8 cellular contexts compared by ENCODE assay signal in the genomic region with DNA sequence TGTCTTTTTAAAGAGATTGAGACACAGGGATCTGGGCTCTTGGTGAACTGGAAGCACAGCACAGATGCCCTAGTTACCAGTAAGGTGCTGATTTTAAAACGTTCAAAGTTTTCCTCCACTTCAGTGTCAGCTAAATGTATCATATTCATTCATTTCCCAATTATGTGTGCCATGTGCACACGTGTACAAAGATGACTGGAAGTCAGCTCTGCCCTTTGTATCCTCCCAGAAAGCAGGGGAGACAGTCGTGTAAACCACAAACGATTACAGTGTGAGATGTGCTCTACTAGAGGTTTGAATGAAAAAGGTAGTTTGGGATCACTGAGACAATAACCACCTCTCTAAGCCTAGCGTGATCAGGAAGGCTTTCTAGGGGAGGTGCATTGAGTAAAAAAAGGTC. TPM values are rescaled to one million over a fixed set of nuclear protein-coding genes. Genes with fewer than 3 reads are reported as not detected.
A peak's percentile ranks its signal among the peaks of the same experiment; 100 is the strongest.
DNase-seq lines count a peak whose midpoint lies in the region; ATAC-seq, FAIRE-seq and TF ChIP-seq lines count a peak whose summit lies in the region.

No MANE protein-coding gene starts in this region.

- H3K27me3 ChIP-seq in right atrium auricular region (no peaks in the 10 kb centered on the region), GM12878 (replicated peaks in 1 of 2; ENCODE audit: control insufficient read depth in 2 of 2, insufficient read depth in 2 of 2, low read length in 1 of 2) (no peaks in the 10 kb centered on the region)

- H3K36me3 ChIP-seq in right atrium auricular region: no peaks in the 10 kb centered on the region
- H3K36me3 ChIP-seq in GM12878 (ENCODE audit: control insufficient read depth in 2 of 2, insufficient read depth in 2 of 2, low read length in 1 of 2): peaks cover 0 to 5% of the 10 kb centered on the region in 2 experiments; a peak in 2 of 4 replicates
- H3K36me3 ChIP-seq in mesodermal cell (ENCODE audit: control insufficient read depth, insufficient read depth, low read length): peaks cover 41% of the 10 kb centered on the region

- H3K9me3 ChIP-seq in right atrium auricular region (no peaks in the 10 kb centered on the region), GM12878 (replicated peaks; ENCODE audit: control insufficient read depth, insufficient read depth, low read length) (no peaks in the 10 kb centered on the region; the same call in 1 of the 3 replicates), mesodermal cell (ENCODE audit: control insufficient read depth, low read length) (peaks cover 12% of the 10 kb centered on the region)

- TF ChIP-seq EP300 in GM12878 (IDR thresholded peaks at IDR 0.05; ENCODE audit: borderline replicate concordance in 1 of 2, control insufficient read depth in 1 of 2, low read depth in 2 of 2, low read length in 2 of 2): no peak

- no peak for DNase-seq in right atrium auricular region (ENCODE audit: low spot score)
- DNase-seq in Right ventricle myocardium inferior (ENCODE audit: missing footprints): no peak
- DNase-seq in GM12878 (ENCODE audit: low read depth, low spot score): no peak
- no peak for DNase-seq in middle frontal gyrus (ENCODE audit: extremely low spot score, low spot score)

- POLR2A ChIA-PET in GM12878 (lab: Charles Lee): interaction anchor here (0.7 kb wide), 1 partner anchor 78 kb away, joined by 3 read pairs; no protein-coding TSS in a partner anchor

- peaks cover 0 to 12% of the 10 kb centered on the region in 2 donors for H3K4me1 ChIP-seq in right atrium auricular region
- H3K4me1 ChIP-seq in GM12878 (ENCODE audit: control insufficient read depth, insufficient read depth, low read length): no peaks in the 10 kb centered on the region; the same call in 1 of the 2 replicates
- no peaks in the 10 kb centered on the region for H3K4me1 ChIP-seq in mesodermal cell (ENCODE audit: control insufficient read depth, insufficient read depth, low read length, poor library complexity, severe bottlenecking)

- H3K4me2 ChIP-seq in GM12878 (ENCODE audit: control insufficient read depth, insufficient read depth): peak overlapping the region; percentile 98

- ATAC-seq in Right ventricle myocardium inferior (no peak), GM12878 (no peak; the same call in 1 of the 3 replicates), GM19397 (IDR thresholded peaks at IDR 0.05; ENCODE audit: unreplicated experiment) (no peak), HG02798 (IDR thresholded peaks at IDR 0.05; ENCODE audit: poor library complexity, unreplicated experiment) (no peak), HG02840 (IDR thresholded peaks at IDR 0.05; ENCODE audit: low FRiP score, unreplicated experiment) (no peak)

- in situ Hi-C loops in GM12878 (cut with MboI): no loop called here

- H3K27ac ChIP-seq in right atrium auricular region: no peak overlapping the region
- H3K27ac ChIP-seq in GM12878 (ENCODE audit: control insufficient read depth, insufficient read depth): peak overlapping the region; percentile 62; the same call in 1 of the 2 replicates
- H3K27ac ChIP-seq in mesodermal cell (ENCODE audit: low read depth, low read length, severe bottlenecking): no peak overlapping the region

- no peak for TF ChIP-seq RAD21 in GM12878 (IDR thresholded peaks at IDR 0.05; ENCODE audit: insufficient read depth, low read depth, low read length)

- CTCF ChIA-PET in GM12878 (lab: Yijun Ruan, JAX): interaction anchor here (1.0 kb wide), 1 partner anchor 23 kb away, joined by 3 read pairs; no protein-coding TSS in a partner anchor

- H3K4me3 ChIP-seq in right atrium auricular region (peak overlapping the region; percentile 58 to 63), GM12878 (peak overlapping the region; percentile 67), mesodermal cell (ENCODE audit: extremely low read depth, insufficient read depth, low read length, poor library complexity, severe bottlenecking) (peak overlapping the region; percentile 80)

- SMC1A ChIA-PET in GM12878 (lab: Charles Lee; ENCODE audit: uncharacterized antibody, unreplicated experiment): no interaction called here

- no peak for TF ChIP-seq POLR2A in GM12878 (IDR thresholded peaks at IDR 0.05; ENCODE audit: low read depth, low read length)

- 2% methylated on average over 5 of the region's 5 CpGs for WGBS in GM12878 (ENCODE audit: insufficient coverage, insufficient replicate concordance, low lambda C conversion rate, missing lambda C conversion rate)
- 39 to 44% methylated on average over 4 of the region's 5 CpGs for WGBS in mesodermal cell (ENCODE audit: insufficient coverage in 2 of 2), 2 experiments

- RAD21 ChIA-PET in GM12878 (lab: Charles Lee; ENCODE audit: unreplicated experiment): no interaction called here

- H3K9ac ChIP-seq in GM12878 (ENCODE audit: control insufficient read depth, insufficient read depth, low read length): peak overlapping the region; percentile 84

- peaks cover 2% of the 10 kb centered on the region for H3K79me2 ChIP-seq in GM12878 (ENCODE audit: control insufficient read depth, insufficient read depth, low read length)

- FAIRE-seq in GM12878 (lab: Jason Lieb, UNC): no peak

- TF ChIP-seq CTCF in right atrium auricular region (IDR thresholded peaks at IDR 0.05) (no peak), GM12878 (IDR thresholded peaks at IDR 0.05 in 2 of 3, conservative IDR thresholded peaks at IDR 0.05 in 1 of 3; ENCODE audit: control insufficient read depth in 2 of 3, extremely low read depth in 1 of 3, insufficient read depth in 1 of 3, low read depth in 3 of 3, low read length in 3 of 3) (no peak)

- peak overlapping the region; percentile 97 for H2AFZ ChIP-seq in GM12878 (ENCODE audit: control insufficient read depth, low read depth, low read length)

- intact Hi-C loops in Right ventricle myocardium inferior (cut with DNase I): no loop called here
- intact Hi-C loops in GM12878 (cut with micrococcal nuclease; ENCODE audit: unreplicated experiment): no loop called here

- no TSS peak for BruUV-seq in GM12878 (replicated peaks; lab: Mats Ljungman, UMichigan)

- H4K20me1 ChIP-seq in GM12878 (ENCODE audit: control insufficient read depth, insufficient read depth): no peaks in the 10 kb centered on the region

TF ChIP-seq in GM12878, 131 proteins besides CTCF, POLR2A, EP300 and RAD21:
- TF ChIP-seq RUNX3 (IDR thresholded peaks at IDR 0.05; ENCODE audit: low read length) (peak; percentile 41), PAX5 (IDR thresholded peaks at IDR 0.05; ENCODE audit: borderline replicate concordance, low read depth, low read length) (no peak)
TF ChIP-seq in GM12878: peak in this region for 1.

RNA-seq across cellular contexts. Expression of a gene that starts 0.8 kb away (rescaled TPM):
- total RNA-seq in right atrium auricular region (1 to 10 TPM; 2.1 to 3.4 TPM), Right ventricle myocardium inferior (2.1 TPM), GM12878 (2014; rRNA removed) (4.9 and 6.0 TPM in 2 replicates), GM12878 (2014; rRNA removed; fragmentation: Illumina TruSeq; extraction: Trizol) (3.5 and 3.6 TPM in 2 replicates), GM12878 (2021) (3.6 and 4.6 TPM in 2 replicates)
- total RNA-seq in GM12878 (2013; cell fraction: nucleolus; rRNA removed): 10.7 and 11.3 TPM in 2 replicates
- polyA plus RNA-seq in GM12878 (2011; ENCODE audit: low read depth): 1.8 TPM
- polyA plus RNA-seq in GM12878 (2011; rRNA removed) (3.0 and 3.1 TPM in 2 replicates), GM12878 (2014; fragmentation: Illumina TruSeq; extraction: Trizol) (3.7 and 4.5 TPM in 2 replicates), GM12878 (2014; fragmentation: Nextera tagmentation; extraction: Ambion mirVana) (under 1 TPM; 0.77 to 0.88 TPM), GM12878 (2014; rRNA removed) (2.5 and 5.4 TPM in 2 replicates), GM12878 (2016; fragmentation: Nextera tagmentation; extraction: Ambion mirVana) (1 to 10 TPM; 2.3 to 3.4 TPM)
- 1.9 and 2.9 TPM in 2 replicates for polyA plus RNA-seq in GM12878 (2011; cell fraction: cytosol; rRNA removed)
- 7.7 and 7.9 TPM in 2 replicates for polyA plus RNA-seq in GM12878 (2011; cell fraction: nucleus; rRNA removed)
- polyA plus RNA-seq in GM12878 (2012): 2.2 and 2.5 TPM in 2 replicates
- 1.5 and 4.6 TPM in 2 replicates for polyA minus RNA-seq in GM12878 (2011; rRNA and poly(A)+ RNA removed)
- polyA minus RNA-seq in GM12878 (2011; cell fraction: cytosol; rRNA and poly(A)+ RNA removed): 2.0 TPM in 1 of 2 replicates, not detected in the other
- polyA minus RNA-seq in GM12878 (2011; cell fraction: nucleus; rRNA and poly(A)+ RNA removed): 4.6 and 5.7 TPM in 2 replicates
- 9.0 TPM for polyA plus RNA-seq in mesodermal cell (2013, experiment 1 of 2)
- 7.0 TPM for polyA plus RNA-seq in mesodermal cell (2013, experiment 2 of 2)

RNA-seq across cellular contexts. Expression of a gene that starts 29.0 kb away (rescaled TPM):
- total RNA-seq in right atrium auricular region (1 to 10 TPM in 1 of 2 donors, under 1 TPM in 1; 0.67 to 1.1 TPM), Right ventricle myocardium inferior (0.49 TPM), GM12878 (2014; rRNA removed) (1.1 and 1.3 TPM in 2 replicates), GM12878 (2014; rRNA removed; fragmentation: Illumina TruSeq; extraction: Trizol) (2.1 and 2.9 TPM in 2 replicates), GM12878 (2021) (2.4 and 2.9 TPM in 2 replicates)
- 23.5 and 24.1 TPM in 2 replicates for total RNA-seq in GM12878 (2013; cell fraction: nucleolus; rRNA removed)
- polyA plus RNA-seq in GM12878 (2011; ENCODE audit: low read depth): 0.76 TPM
- polyA plus RNA-seq in GM12878 (2011; rRNA removed) (1.7 and 3.2 TPM in 2 replicates), GM12878 (2014; fragmentation: Illumina TruSeq; extraction: Trizol) (1.5 and 3.4 TPM in 2 replicates), GM12878 (2014; fragmentation: Nextera tagmentation; extraction: Ambion mirVana) (1 to 10 TPM in 1 of 2 experiments, under 1 TPM in 1; 0.62 to 2.0 TPM), GM12878 (2014; rRNA removed) (0.77 and 1.5 TPM in 2 replicates), GM12878 (2016; fragmentation: Nextera tagmentation; extraction: Ambion mirVana) (1 to 10 TPM; 1.7 to 2.6 TPM)
- polyA plus RNA-seq in GM12878 (2011; cell fraction: cytosol; rRNA removed): 0.69 and 0.75 TPM in 2 replicates
- 1.2 and 1.4 TPM in 2 replicates for polyA plus RNA-seq in GM12878 (2011; cell fraction: nucleus; rRNA removed)
- polyA plus RNA-seq in GM12878 (2012): 1.4 and 1.5 TPM in 2 replicates
- polyA minus RNA-seq in GM12878 (2011; rRNA and poly(A)+ RNA removed): 3.5 and 4.7 TPM in 2 replicates
- polyA minus RNA-seq in GM12878 (2011; cell fraction: cytosol; rRNA and poly(A)+ RNA removed): 1.2 and 1.6 TPM in 2 replicates
- 2.4 and 3.8 TPM in 2 replicates for polyA minus RNA-seq in GM12878 (2011; cell fraction: nucleus; rRNA and poly(A)+ RNA removed)
- 4.8 TPM for polyA plus RNA-seq in mesodermal cell (2013, experiment 1 of 2)
- polyA plus RNA-seq in mesodermal cell (2013, experiment 2 of 2): 5.7 TPM
